Comparison of ENCODE assay signal across 19 cellular contexts in the genomic region with DNA sequence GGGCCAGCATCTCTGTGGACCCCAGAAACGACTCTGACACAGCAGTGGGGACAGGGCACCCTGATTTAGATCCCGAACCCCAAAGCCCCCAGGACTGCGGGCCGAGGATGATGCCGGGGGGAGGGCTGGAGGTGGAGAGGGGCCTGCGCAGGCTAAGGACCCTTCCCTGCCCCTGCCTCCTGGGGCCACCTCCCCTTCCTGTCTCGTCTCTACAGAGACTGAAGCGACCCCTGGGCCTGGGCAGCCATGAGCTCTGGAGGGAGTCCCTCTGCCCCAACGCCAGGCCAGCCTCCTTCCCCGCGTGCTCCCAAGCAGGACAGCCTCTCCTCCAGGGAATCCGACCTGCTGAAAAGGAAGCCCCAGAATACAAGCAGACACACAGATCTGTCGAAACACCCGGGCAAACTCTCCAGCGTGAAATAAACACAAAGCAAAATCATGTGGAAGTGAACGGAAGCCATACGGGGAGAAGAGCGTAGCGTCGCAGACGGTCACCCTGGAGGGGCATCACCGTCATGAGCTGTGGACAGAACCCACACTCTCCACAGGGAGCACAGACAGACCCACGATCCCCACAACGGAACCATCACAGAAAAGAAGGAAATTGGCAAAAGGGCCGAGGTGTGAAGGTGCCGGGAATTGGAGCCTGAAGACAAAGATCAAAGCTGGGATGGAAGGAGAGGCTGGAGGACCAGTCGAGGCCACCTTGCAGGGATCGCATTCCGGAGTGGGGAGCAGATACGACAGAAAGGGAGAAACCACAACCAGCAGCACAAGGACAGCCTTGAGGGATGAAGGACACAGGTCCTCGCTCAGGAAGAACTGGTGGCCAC. TPM values are rescaled to one million over a fixed set of nuclear protein-coding genes. Genes with fewer than 3 reads are reported as not detected.
A peak's percentile ranks its signal among the peaks of the same experiment; 100 is the strongest.
DNase-seq lines count a peak whose midpoint lies in the region; ATAC-seq, FAIRE-seq and TF ChIP-seq lines count a peak whose summit lies in the region.
"Had no signal": no experiment of that assay in that cellular context is flagged by ENCODE, and none has a peak within 500 bp of the region (broad histone marks: within the 10 kb centered on the region; RNA-seq: fewer than 3 reads in every experiment).

No MANE protein-coding gene starts in this region.

- H3K9me3 ChIP-seq in left ventricle myocardium inferior (replicated peaks) (no peaks in the 10 kb centered on the region), kidney (ENCODE audit: control insufficient read depth in 1 of 2, low read length in 2 of 2) (no peaks in the 10 kb centered on the region)

- H3K4me1 ChIP-seq in left ventricle myocardium inferior (no peaks in the 10 kb centered on the region), kidney (ENCODE audit: control insufficient read depth in 1 of 2, insufficient read depth in 1 of 2, low read depth in 1 of 2, low read length in 2 of 2) (no peaks in the 10 kb centered on the region)

- H3K36me3 ChIP-seq in left ventricle myocardium inferior (no peaks in the 10 kb centered on the region), kidney (ENCODE audit: control insufficient read depth in 1 of 2, insufficient read depth in 2 of 2, low read length in 2 of 2) (no peaks in the 10 kb centered on the region)
- H3K36me3 ChIP-seq: BLaER1 treated with 17β-estradiol and CSF1 and Interleukin-3, amounts not matched to agents 10 nM and 100 nM had no signal

- H3K4me3 ChIP-seq in left ventricle myocardium inferior (no peak overlapping the region), kidney (ENCODE audit: low read length in 2 of 2) (no peak overlapping the region)
- H3K4me3 ChIP-seq: BLaER1 treated with 17β-estradiol and CSF1 and Interleukin-3, amounts not matched to agents 10 nM and 100 nM; GM23248 had no signal

- FAIRE-seq in kidney (lab: Jason Lieb, UNC): no peak
- FAIRE-seq: A204.1, GM12892 had no signal

- H3K27ac ChIP-seq in left ventricle myocardium inferior (replicated peaks) (no peak overlapping the region), kidney (ENCODE audit: low read depth in 2 of 2, low read length in 2 of 2) (no peak overlapping the region)
- H3K27ac ChIP-seq: BLaER1 treated with 17β-estradiol and CSF1 and Interleukin-3, amounts not matched to agents 10 nM and 100 nM; GM23248 had no signal

- no peak for TF ChIP-seq CTCF in left ventricle myocardium inferior (IDR thresholded peaks at IDR 0.05; ENCODE audit: borderline replicate concordance)
- no peak for TF ChIP-seq CTCF in kidney (IDR thresholded peaks at IDR 0.05; ENCODE audit: borderline replicate concordance, extremely low read depth, insufficient read depth)

- peak; percentile 11 for DNase-seq in left cardiac atrium
- no peak for DNase-seq in left ventricle myocardium inferior
- peak; percentile 62 for DNase-seq in kidney
- DNase-seq in sciatic nerve (ENCODE audit: low spot score): peak; percentile 44
- DNase-seq in pons (ENCODE audit: low spot score): no peak
- DNase-seq in C1 segment of cervical spinal cord (lab: John Stamatoyannopoulos, UW): no peak
- no peak for DNase-seq in MV-4-11 (lab: John Stamatoyannopoulos, UW)
- DNase-seq: GF-D8; GM23248; NCI-H1417; NCI-H1930; NCI-H526 treated with DMSO at 0.1 percent for 48 hours; NK-92 treated with Interleukin-12 subunit alpha and Interleukin-12 subunit beta, amount 100 ng/mL, for 24 hours; OCI-M1; RPMI8226 had no signal

- intact Hi-C loops in left cardiac atrium (cut with DNase I): no loop called here
- intact Hi-C loops in left ventricle myocardium inferior (cut with micrococcal nuclease): no loop called here
- intact Hi-C loops in kidney (cut with DNase I): no loop called here
- intact Hi-C loops in sciatic nerve (cut with DNase I): no loop called here

- peaks cover 53% of the 10 kb centered on the region for H3K27me3 ChIP-seq in left ventricle myocardium inferior (ENCODE audit: low read depth)

- no peak for ATAC-seq in left cardiac atrium
- ATAC-seq in sciatic nerve: no peak
- ATAC-seq: HCT116 had no signal

- H3K9ac ChIP-seq in kidney (ENCODE audit: low read length in 2 of 2): no peak overlapping the region
- H3K9ac ChIP-seq: BLaER1 treated with 17β-estradiol and CSF1 and Interleukin-3, amounts not matched to agents 10 nM and 100 nM; GM23248 had no signal

RNA-seq across cellular contexts. Expression of a gene that starts 51.0 kb away (rescaled TPM):
- total RNA-seq in left cardiac atrium (10 to 100 TPM in 1 of 2 donors, 1 to 10 TPM in 1; 9.7 to 11.7 TPM), left ventricle myocardium inferior (7.5 TPM), kidney (21.8 TPM), sciatic nerve (15.7 TPM)
- 11.1 TPM for polyA plus RNA-seq in kidney (ENCODE audit: insufficient read depth, low read depth, low replicate concordance)

Comparison
In these comparisons a context has a peak if more than half of its experiments do, and no peak if none do; other contexts are left out.
1. DNase-seq: peak in left cardiac atrium (single experiment), kidney (single experiment) and sciatic nerve (single experiment); none in left ventricle myocardium inferior (single experiment), pons (single experiment), C1 segment of cervical spinal cord (0 of 14) and MV-4-11 (single experiment).